Comparison of ENCODE assay signal across 28 cellular contexts in genomic region chr11:87879118-87879517, GRCh38.
DNase-seq lines count a peak whose midpoint lies in the region; ATAC-seq and TF ChIP-seq lines count a peak whose summit lies in the region.
"Had no signal": no experiment of that assay in that cellular context is flagged by ENCODE, and none has a peak within 500 bp of the region (broad histone marks: within the 10 kb centered on the region; RNA-seq: fewer than 3 reads in every experiment).

No MANE protein-coding gene starts in this region.

- H3K36me3 ChIP-seq in GM23248 (ENCODE audit: low read depth) = no peaks in the 10 kb centered on the region
- H3K36me3 ChIP-seq in right atrium auricular region = no peaks in the 10 kb centered on the region
- H3K36me3 ChIP-seq: upper lobe of left lung had no signal

- no peaks in the 10 kb centered on the region for H3F3A ChIP-seq in GM23248 (ENCODE audit: insufficient read depth)

- H3K27me3 Mint-ChIP-seq in stimulated activated naive CD8-positive, alpha-beta T cell treated with anti-CD3 and anti-CD28 coated beads, Interleukin-15, amount 100 ng/mL, for 72 hours = no peaks in the 10 kb centered on the region
- H3K27me3 Mint-ChIP-seq: naive B cell had no signal

- in situ Hi-C loops in GM23248 (cut with MboI) = loop anchor here (25.0 kb wide), 1 partner anchor 658 kb away; no protein-coding TSS in a partner anchor

- peak overlapping the region; percentile 37; the same call in 1 of the 2 replicates for H2AFZ ChIP-seq in GM23248

- no peaks in the 10 kb centered on the region for H3K4me1 Mint-ChIP-seq in stimulated activated naive CD8-positive, alpha-beta T cell treated with anti-CD3 and anti-CD28 coated beads, Interleukin-15, amount 100 ng/mL, for 72 hours
- H3K4me1 Mint-ChIP-seq: CD8-positive, alpha-beta memory T cell; naive B cell had no signal

- peak overlapping the region; percentile 45 for H3K4me2 ChIP-seq in GM23248 (ENCODE audit: unreplicated experiment)

- H3K27me3 ChIP-seq in GM23248 (replicated peaks; ENCODE audit: insufficient read depth) = no peaks in the 10 kb centered on the region
- no peaks in the 10 kb centered on the region for H3K27me3 ChIP-seq in right atrium auricular region
- H3K27me3 ChIP-seq: upper lobe of left lung had no signal

- peak; percentile 66 for DNase-seq in GM23248
- peak; percentile 1 for DNase-seq in RKO (ENCODE audit: low spot score)
- peak; percentile 39 for DNase-seq in fibroblast of mammary gland (ENCODE audit: low read depth)
- DNase-seq in stromal cell of bone marrow (ENCODE audit: low read depth) = peak; percentile 12
- no peak for DNase-seq in hypothalamus (lab: John Stamatoyannopoulos, UW)
- no peak for DNase-seq in right atrium auricular region (ENCODE audit: low spot score)
- DNase-seq in stimulated activated naive CD8-positive, alpha-beta T cell treated with anti-CD3 and anti-CD28 coated beads, Interleukin-15, amount 100 ng/mL, for 72 hours = no peak
- DNase-seq: activated gamma-delta T cell treated with Interleukin-2 at 50 U/mL for 16 hours; AML-193; CD8-positive, alpha-beta memory T cell; effector memory CD4-positive, alpha-beta T cell; GF-D8; left colon; MV-4-11; naive B cell; NCI-H526; occipital lobe; small intestine; stimulated activated CD4-positive, alpha-beta T cell treated with anti-CD3 and anti-CD28 coated beads, Interleukin-2, amount 100 ng/mL, for 24 hours; substantia nigra; upper lobe of left lung had no signal

- no peak overlapping the region for H3K4me3 Mint-ChIP-seq in stimulated activated naive CD8-positive, alpha-beta T cell treated with anti-CD3 and anti-CD28 coated beads, Interleukin-15, amount 100 ng/mL, for 72 hours
- H3K4me3 Mint-ChIP-seq: brain; CD8-positive, alpha-beta memory T cell; naive B cell; T-helper 1 cell treated with Interleukin-12 subunit alpha and Interleukin-12 subunit beta and Interleukin-4 antibody, amounts not matched to agents 30 μg/mL and 1 μg/mL, for 36 hours had no signal

- H3K4me3 ChIP-seq in GM23248 (peak overlapping the region; percentile 29; the same call in 1 of the 2 replicates), fibroblast of mammary gland (ENCODE audit: control insufficient read depth, low read depth, low read length) (no peak overlapping the region), right atrium auricular region (no peak overlapping the region)
- H3K4me3 ChIP-seq: K562, upper lobe of left lung had no signal

- no peaks in the 10 kb centered on the region for H3K9me3 Mint-ChIP-seq in stimulated activated naive CD8-positive, alpha-beta T cell treated with anti-CD3 and anti-CD28 coated beads, Interleukin-15, amount 100 ng/mL, for 72 hours
- H3K9me3 Mint-ChIP-seq: brain; CD8-positive, alpha-beta memory T cell; naive B cell; T-helper 1 cell treated with Interleukin-12 subunit alpha and Interleukin-12 subunit beta and Interleukin-4 antibody, amounts not matched to agents 30 μg/mL and 1 μg/mL, for 36 hours had no signal

- H4K20me1 ChIP-seq in GM23248 (ENCODE audit: insufficient read depth) = no peaks in the 10 kb centered on the region

- H3K9me3 ChIP-seq in GM23248 (ENCODE audit: low read depth) (no peaks in the 10 kb centered on the region), right atrium auricular region (no peaks in the 10 kb centered on the region)
- H3K9me3 ChIP-seq: upper lobe of left lung had no signal

- no peak for ATAC-seq in GM21576 (IDR thresholded peaks at IDR 0.05; ENCODE audit: unreplicated experiment)
- ATAC-seq in stimulated activated naive CD8-positive, alpha-beta T cell treated with anti-CD3 and anti-CD28 coated beads, Interleukin-15, amount 100 ng/mL, for 72 hours = no peak
- ATAC-seq: esophagus mucosa, HCT116, K562, left colon had no signal

- WGBS in GM23248 (ENCODE audit: low coverage in 1 of 2, low lambda C conversion rate in 2 of 2, missing lambda C conversion rate in 2 of 2), 2 experiments = 5 to 6% methylated on average over 4 of the region's 4 CpGs

- H3K4me1 ChIP-seq in GM23248 (ENCODE audit: insufficient read depth) (peaks cover 12% of the 10 kb centered on the region), right atrium auricular region (no peaks in the 10 kb centered on the region)
- H3K4me1 ChIP-seq: upper lobe of left lung had no signal

- no peaks in the 10 kb centered on the region for H3K9me2 ChIP-seq in GM23248 (ENCODE audit: insufficient read depth)

- TF ChIP-seq CTCF in fibroblast of mammary gland (conservative IDR thresholded peaks at IDR 0.05; ENCODE audit: control insufficient read depth, insufficient read depth, low read depth, low read length) = no peak
- TF ChIP-seq CTCF in right atrium auricular region (IDR thresholded peaks at IDR 0.05) = no peak

- H3K27ac Mint-ChIP-seq in stimulated activated naive CD8-positive, alpha-beta T cell treated with anti-CD3 and anti-CD28 coated beads, Interleukin-15, amount 100 ng/mL, for 72 hours = no peak overlapping the region
- H3K27ac Mint-ChIP-seq: CD8-positive, alpha-beta memory T cell; naive B cell; T-helper 1 cell treated with Interleukin-12 subunit alpha and Interleukin-12 subunit beta and Interleukin-4 antibody, amounts not matched to agents 30 μg/mL and 1 μg/mL, for 36 hours had no signal

- H3K79me2 ChIP-seq in GM23248 (ENCODE audit: insufficient read depth) = no peaks in the 10 kb centered on the region

- 0 out of 2 replicates have a peak overlapping the region, but pooled peaks have one; percentile 6 for H3K27ac ChIP-seq in GM23248
- H3K27ac ChIP-seq in right atrium auricular region = no peak overlapping the region
- H3K27ac ChIP-seq: RWPE1, upper lobe of left lung had no signal

- H3K9ac ChIP-seq in GM23248 = peak overlapping the region; percentile 41

Comparison
In these comparisons a context has a peak if more than half of its experiments do, and no peak if none do; other contexts are left out.
1. DNase-seq: peak in GM23248 (single experiment), RKO (single experiment), fibroblast of mammary gland (single experiment) and stromal cell of bone marrow (single experiment); none in hypothalamus (0 of 51), right atrium auricular region (single experiment) and stimulated activated naive CD8-positive, alpha-beta T cell treated with anti-CD3 and anti-CD28 coated beads, Interleukin-15, amount 100 ng/mL, for 72 hours (0 of 2).